Comparison of ENCODE assay signal across 22 cellular contexts in the genomic region with DNA sequence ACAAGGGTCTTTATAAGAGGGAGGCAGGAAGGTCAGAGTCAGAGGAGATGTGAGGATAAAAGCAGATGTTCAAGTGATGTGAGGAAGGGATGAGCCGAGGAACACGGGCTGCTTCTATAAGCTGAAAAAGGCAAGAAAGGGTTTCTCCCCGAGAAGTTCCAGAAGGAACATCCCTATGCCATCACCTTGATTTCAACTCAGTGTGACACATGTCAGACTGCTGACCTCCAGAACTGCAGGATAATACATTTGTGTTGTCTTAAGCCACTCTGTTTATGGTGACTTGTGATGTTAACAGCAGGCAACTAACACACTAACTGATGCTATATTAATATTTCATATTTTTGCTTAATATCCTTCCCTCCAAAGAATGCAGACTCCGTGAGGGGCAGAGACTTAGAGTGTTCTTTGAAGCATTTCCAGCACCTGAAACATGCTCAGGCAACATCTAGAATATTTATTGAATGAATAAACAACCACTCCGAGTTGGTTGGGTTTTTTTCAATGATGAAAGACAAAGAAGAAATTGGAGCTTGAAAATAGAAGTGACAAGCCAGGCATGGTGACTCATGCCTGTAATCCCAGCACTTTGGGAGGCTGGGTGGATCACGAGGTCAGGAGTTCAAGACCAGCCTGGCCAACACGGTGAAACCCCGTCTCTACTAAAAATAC.
"Had no signal": no experiment of that assay in that cellular context is flagged by ENCODE, and none has a peak within 500 bp of the region (broad histone marks: within the 10 kb centered on the region; RNA-seq: fewer than 3 reads in every experiment).

No MANE protein-coding gene starts in this region.

- H2AFZ ChIP-seq: parathyroid adenoma had no signal

- ATAC-seq: lower lobe of right lung; natural killer cell treated with Interleukin-12 subunit alpha and Interleukin-12 subunit beta and Interleukin-15 and Interleukin-18, amount 100 ng/mL, for 72 hours had no signal

- H3K27me3 ChIP-seq: brain microvascular endothelial cell, sigmoid colon, tibial artery had no signal

- H3K9me3 Mint-ChIP-seq: dendritic cell treated with granulocyte-macrophage colony-stimulating factor and Interleukin-4, amounts not matched to agents 40 ng/mL and 50 ng/mL, for 4 days had no signal

- H3K27ac Mint-ChIP-seq: activated B cell treated with CpG ODN at 0.5 μM for 24 hours; activated CD4-positive, alpha-beta memory T cell treated with anti-CD3 and anti-CD28 coated beads, Interleukin-2, amount 10 ng/mL, durations not matched to agents 7 days and 5 days; activated naive CD8-positive, alpha-beta T cell treated with anti-CD3 and anti-CD28 coated beads, Interleukin-2, amount 10 ng/mL, durations not matched to agents 7 days and 5 days; activated T-helper 2 cell treated with anti-CD3 and anti-CD28 coated beads, Interferon-gamma antibody, Interleukin-2, Interleukin-4, amounts not matched to agents 10 μg/mL and 5 μg/mL and 100 μg/mL, durations not matched to agents 14 hours and 24 hours and 36 hours; dendritic cell treated with granulocyte-macrophage colony-stimulating factor and Interleukin-4, amounts not matched to agents 40 ng/mL and 50 ng/mL, for 4 days; natural killer cell treated with Interleukin-12 subunit alpha and Interleukin-12 subunit beta and Interleukin-15 and Interleukin-18, amount 100 ng/mL, for 72 hours; T-helper 2 cell treated with Interferon-gamma antibody and Interleukin-4, amounts not matched to agents 5 μg/mL and 100 μg/mL, for 36 hours had no signal

- DNase-seq: activated B cell treated with CpG ODN at 0.5 μM for 24 hours; activated CD4-positive, alpha-beta memory T cell treated with anti-CD3 and anti-CD28 coated beads, Interleukin-2, amount 10 ng/mL, durations not matched to agents 7 days and 5 days; activated CD4-positive, alpha-beta T cell treated with anti-CD3 and anti-CD28 coated beads for 48 hours; activated naive CD4-positive, alpha-beta T cell treated with Interleukin-2 at 50 U/mL for 16 hours; activated naive CD8-positive, alpha-beta T cell treated with anti-CD3 and anti-CD28 coated beads, Interleukin-2, amount 10 ng/mL, durations not matched to agents 7 days and 5 days; activated T-cell treated with anti-CD3 and anti-CD28 coated beads, Interleukin-2, amount 50 U/mL, for 1 hour; brain microvascular endothelial cell; effector memory CD4-positive, alpha-beta T cell; foreskin melanocyte; glutamatergic neuron; hippocampal formation; islet precursor cell; lower lobe of right lung; sigmoid colon; spleen; stimulated activated naive CD4-positive, alpha-beta T cell; tibial artery had no signal

- H3K4me3 Mint-ChIP-seq: activated B cell treated with CpG ODN at 0.5 μM for 24 hours; activated CD4-positive, alpha-beta memory T cell treated with anti-CD3 and anti-CD28 coated beads, Interleukin-2, amount 10 ng/mL, durations not matched to agents 7 days and 5 days; activated naive CD8-positive, alpha-beta T cell treated with anti-CD3 and anti-CD28 coated beads, Interleukin-2, amount 10 ng/mL, durations not matched to agents 7 days and 5 days; dendritic cell treated with granulocyte-macrophage colony-stimulating factor and Interleukin-4, amounts not matched to agents 40 ng/mL and 50 ng/mL, for 4 days; natural killer cell treated with Interleukin-12 subunit alpha and Interleukin-12 subunit beta and Interleukin-15 and Interleukin-18, amount 100 ng/mL, for 72 hours; T-helper 2 cell treated with Interferon-gamma antibody and Interleukin-4, amounts not matched to agents 5 μg/mL and 100 μg/mL, for 36 hours had no signal

- H3K79me2 ChIP-seq: parathyroid adenoma had no signal

- H3K4me1 ChIP-seq: lower lobe of right lung, parathyroid adenoma, sigmoid colon, spleen, tibial artery had no signal

- H3K4me3 ChIP-seq: lower lobe of right lung, sigmoid colon, spleen, tibial artery had no signal

- H3K36me3 Mint-ChIP-seq: natural killer cell treated with Interleukin-12 subunit alpha and Interleukin-12 subunit beta and Interleukin-15 and Interleukin-18, amount 100 ng/mL, for 72 hours had no signal

- H3K9me3 ChIP-seq: lower lobe of right lung, tibial artery had no signal

- H3K27ac ChIP-seq: brain microvascular endothelial cell, lower lobe of right lung, parathyroid adenoma, sigmoid colon, spleen, tibial artery had no signal

- H3K4me1 Mint-ChIP-seq: activated CD4-positive, alpha-beta memory T cell treated with anti-CD3 and anti-CD28 coated beads, Interleukin-2, amount 10 ng/mL, durations not matched to agents 7 days and 5 days had no signal

- H3K36me3 ChIP-seq: brain microvascular endothelial cell, lower lobe of right lung, sigmoid colon, spleen, tibial artery had no signal

- H3K9ac ChIP-seq: parathyroid adenoma had no signal
